Comparison of ENCODE assay signal across 13 cellular contexts in genomic region chr15:77025941-77026411, GRCh38. TPM values are rescaled to one million over a fixed set of nuclear protein-coding genes. Genes with fewer than 3 reads are reported as not detected.
A peak's percentile ranks its signal among the peaks of the same experiment; 100 is the strongest.
DNase-seq lines count a peak whose midpoint lies in the region; ATAC-seq and TF ChIP-seq lines count a peak whose summit lies in the region.
"Had no signal": no experiment of that assay in that cellular context is flagged by ENCODE, and none has a peak within 500 bp of the region (broad histone marks: within the 10 kb centered on the region; RNA-seq: fewer than 3 reads in every experiment).

No MANE protein-coding gene starts in this region.

- peaks cover 31 to 40% (median 34%) of the 10 kb centered on the region in 3 donors for H3K4me1 Mint-ChIP-seq in T-cell

- no peak for TF ChIP-seq POLR2A in body of pancreas (IDR thresholded peaks at IDR 0.05)

- H3K27ac Mint-ChIP-seq in T-cell: peak overlapping the region; percentile 48 to 75

- H3K27me3 ChIP-seq in body of pancreas (no peaks in the 10 kb centered on the region), neutrophil (no peaks in the 10 kb centered on the region)
- H3K27me3 ChIP-seq: MG63 had no signal

- no peaks in the 10 kb centered on the region for H3K9me3 ChIP-seq in body of pancreas
- no peaks in the 10 kb centered on the region for H3K9me3 ChIP-seq in neutrophil
- H3K9me3 ChIP-seq: MG63 had no signal

- DNase-seq in DMS53 (lab: John Stamatoyannopoulos, UW): peak; percentile 10
- no peak for DNase-seq in DMS53 treated with DMSO at 0.1 percent for 48 hours (lab: John Stamatoyannopoulos, UW; ENCODE audit: unreplicated experiment)
- peak in 2 of 34 experiments; percentile 6 to 13 for DNase-seq in T-cell
- DNase-seq in body of pancreas: peak in 3 of 4 donors; percentile 4 to 8 (median 4)
- no peak for DNase-seq in foreskin fibroblast
- DNase-seq: 8988T, MG63, NCI-H2171, T-helper 9 cell, trophoblast cell had no signal

- 78 to 85% methylated on average over 4 of the region's 4 CpGs for WGBS in body of pancreas, 2 donors

- CTCF ChIA-PET in T-cell (lab: Charles Lee): interaction anchor here in 1 of 2 donors (2.9 kb wide), 1 partner anchor 31 kb away, joined by 12 read pairs; the partner anchor contains the start of gene PSTPIP1

- intact Hi-C loops in body of pancreas (cut with DNase I): loop anchor here (10.0 kb wide), 1 partner anchor 519 kb away; no protein-coding TSS in a partner anchor

- H3K36me3 Mint-ChIP-seq in T-cell: peaks cover 21% of the 10 kb centered on the region

- H3K27me3 Mint-ChIP-seq in T-cell: no peaks in the 10 kb centered on the region

- H3K4me3 Mint-ChIP-seq in T-cell: no peak overlapping the region

- no peak for ATAC-seq in T-cell (replicated peaks in 1 of 4)
- ATAC-seq in body of pancreas: no peak
- ATAC-seq in SK-N-SH treated with all-trans-retinoic acid at 6 μM for 48 hours: no peak
- no peak for ATAC-seq in HG02852 (IDR thresholded peaks at IDR 0.05; ENCODE audit: unreplicated experiment)

- POLR2A ChIA-PET in T-cell (lab: Charles Lee): no interaction called here

- H3K4me1 ChIP-seq in body of pancreas (peaks cover 16% of the 10 kb centered on the region), neutrophil (ENCODE audit: control insufficient read depth in 1 of 2, insufficient read depth in 1 of 2, low read depth in 1 of 2, low read length in 1 of 2) (peaks cover 12 to 19% of the 10 kb centered on the region in 2 experiments)

- H3K4me3 ChIP-seq in body of pancreas (no peak overlapping the region), neutrophil (ENCODE audit: low read depth in 1 of 2, low read length in 1 of 2) (no peak overlapping the region), foreskin fibroblast (ENCODE audit: low read depth in 1 of 2, low read length in 2 of 2) (no peak overlapping the region)
- H3K4me3 ChIP-seq: MG63 had no signal

- H3K27ac ChIP-seq in body of pancreas (no peak overlapping the region), neutrophil (peak overlapping the region; percentile 94)

- H3K36me3 ChIP-seq in body of pancreas (replicated peaks in 1 of 2; ENCODE audit: insufficient read depth in 1 of 2, low read depth in 2 of 2) (no peaks in the 10 kb centered on the region), neutrophil (peaks cover 100% of the 10 kb centered on the region)
- H3K36me3 ChIP-seq: MG63 had no signal

- H3K9me3 Mint-ChIP-seq in T-cell: no peaks in the 10 kb centered on the region

- TF ChIP-seq CTCF in body of pancreas (IDR thresholded peaks at IDR 0.05) (no peak), neutrophil (IDR thresholded peaks at IDR 0.05) (no peak), foreskin fibroblast (IDR thresholded peaks at IDR 0.05; ENCODE audit: low read depth, low read length) (no peak)

TF ChIP-seq in SK-N-SH treated with all-trans-retinoic acid at 6 μM for 48 hours, 23 proteins besides CTCF, POLR2A, EP300 and RAD21:
- TF ChIP-seq SNAI2 (CRISPR knock-in tag; IDR thresholded peaks at IDR 0.05) (no peak), ISL1 (CRISPR knock-in tag; IDR thresholded peaks at IDR 0.05) (no peak)

RNA-seq across cellular contexts. Expression of gene PSTPIP1, which starts 31.1 kb away (rescaled TPM):
- total RNA-seq in T-cell (100 to 1,000 TPM; 110 to 231 (median 180) TPM), body of pancreas (1 to 10 TPM; 3.3 to 3.6 TPM)

RNA-seq across cellular contexts. Expression of gene TSPAN3, which starts 44.9 kb away (rescaled TPM):
- total RNA-seq in T-cell (10 to 100 TPM; 12.7 to 26.3 (median 25.0) TPM), body of pancreas (100 to 1,000 TPM in 1 of 2 donors, 10 to 100 TPM in 1; 99.1 to 118 TPM)

Comparison
In these comparisons a context has a peak if more than half of its experiments do, and no peak if none do; other contexts are left out.
1. DNase-seq: peak in DMS53 (single experiment) and body of pancreas (3 of 4); none in DMS53 treated with DMSO at 0.1 percent for 48 hours (single experiment) and foreskin fibroblast (0 of 2).
2. RNA of gene PSTPIP1, which starts 31.1 kb away (total RNA-seq): 110 to 231 TPM in T-cell; 3.3 to 3.6 TPM in body of pancreas; every median in the first group is over 10 times any median in the second.